ENCODE assay signal across 19 cellular contexts in the genomic region with DNA sequence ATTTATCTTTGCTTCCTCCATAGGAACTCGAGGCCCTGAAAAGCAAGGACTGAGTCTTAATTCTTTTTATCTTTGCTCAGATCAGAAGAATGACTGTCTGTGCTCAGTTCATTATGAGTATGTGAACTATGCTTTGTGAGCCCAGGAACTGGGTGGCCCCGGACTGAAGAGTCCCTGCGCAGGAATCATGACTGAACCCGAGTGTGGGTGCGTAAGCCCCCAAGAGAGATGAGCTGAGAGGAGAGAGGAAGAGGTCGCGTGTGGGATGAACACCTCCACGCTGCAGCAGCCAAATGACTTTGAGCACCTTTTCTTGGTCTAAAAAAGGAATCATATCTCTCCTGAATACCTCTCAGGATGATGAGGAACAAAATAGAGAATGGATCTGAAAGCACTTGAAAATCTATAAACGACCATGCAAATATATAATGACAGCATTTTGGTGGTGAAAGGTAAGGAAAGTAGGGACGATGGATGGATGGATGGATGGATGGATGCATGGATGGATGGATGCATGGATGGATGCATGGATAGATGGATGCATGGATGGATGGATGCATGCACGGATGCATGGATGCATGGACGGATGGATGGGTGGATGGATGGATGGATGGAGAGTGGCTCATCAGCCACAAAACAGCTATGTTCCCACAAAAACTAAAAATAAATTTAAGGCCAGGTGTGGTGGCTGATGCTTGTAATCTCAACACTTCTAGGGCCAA.
"Had no signal": no experiment of that assay in that cellular context is flagged by ENCODE, and none has a peak within 500 bp of the region (broad histone marks: within the 10 kb centered on the region; RNA-seq: fewer than 3 reads in every experiment).

No MANE protein-coding gene starts in this region.

- DNase-seq: dorsolateral prefrontal cortex; effector CD8-positive, alpha-beta T cell; endodermal cell; foreskin fibroblast; gastrocnemius medialis; heart right ventricle; hippocampal formation; left cardiac atrium; left lung; natural killer cell; stimulated activated CD4-positive, alpha-beta T cell treated with anti-CD3 and anti-CD28 coated beads, Interleukin-12 subunit alpha, Interleukin-12 subunit beta, amount 100 ng/mL, for 4 hours; stimulated activated CD4-positive, alpha-beta T cell treated with anti-CD3 and anti-CD28 coated beads, Interleukin-2, amount 100 ng/mL, for 24 hours; stimulated activated CD4-positive, alpha-beta T cell treated with anti-CD3 and anti-CD28 coated beads, Interleukin-4, amount 100 ng/mL, for 4 hours; stimulated activated naive CD8-positive, alpha-beta T cell treated with anti-CD3 and anti-CD28 coated beads, Interleukin-15, Interleukin-2, amounts not matched to agents 100 U/mL and 50 U/mL, for 24 hours; substantia nigra; testis; upper lobe of left lung had no signal

- H3K27ac Mint-ChIP-seq: endodermal cell; natural killer cell; neural progenitor cell; stimulated activated memory B cell treated with anti-CD40 and anti-IgM and Interleukin-4, amounts not matched to agents 10 μg/mL and 1 μg/mL and 100 μg/mL, for 72 hours had no signal

- H3K36me3 Mint-ChIP-seq: natural killer cell; stimulated activated memory B cell treated with anti-CD40 and anti-IgM and Interleukin-4, amounts not matched to agents 10 μg/mL and 1 μg/mL and 100 μg/mL, for 72 hours had no signal

- H3K4me1 Mint-ChIP-seq: natural killer cell; stimulated activated memory B cell treated with anti-CD40 and anti-IgM and Interleukin-4, amounts not matched to agents 10 μg/mL and 1 μg/mL and 100 μg/mL, for 72 hours had no signal

- H3K4me3 Mint-ChIP-seq: endodermal cell; natural killer cell; neural progenitor cell; stimulated activated memory B cell treated with anti-CD40 and anti-IgM and Interleukin-4, amounts not matched to agents 10 μg/mL and 1 μg/mL and 100 μg/mL, for 72 hours had no signal

- H3K9me3 Mint-ChIP-seq: endodermal cell; natural killer cell; neural progenitor cell; stimulated activated memory B cell treated with anti-CD40 and anti-IgM and Interleukin-4, amounts not matched to agents 10 μg/mL and 1 μg/mL and 100 μg/mL, for 72 hours had no signal
